ENCODE assay signal across 21 cellular contexts in the genomic region with DNA sequence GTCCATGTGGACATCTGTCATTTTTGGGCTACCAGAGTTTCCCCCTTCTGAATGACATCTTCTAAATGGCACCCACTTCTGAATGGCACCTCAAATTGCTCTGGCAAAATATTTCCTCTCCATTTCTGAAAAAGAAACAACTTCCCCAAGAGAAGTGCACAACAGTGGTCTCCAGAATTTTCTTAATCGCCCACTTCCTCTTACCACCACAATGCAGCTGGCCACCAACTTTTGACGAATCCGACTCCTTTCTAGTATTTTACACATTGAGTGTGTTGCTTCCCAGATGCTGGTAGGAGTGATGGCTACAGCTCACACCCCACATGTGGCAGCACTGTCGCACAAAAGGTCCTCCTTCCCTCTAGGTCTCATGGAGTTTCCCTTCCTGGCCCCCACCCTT.
"Had no signal": no experiment of that assay in that cellular context is flagged by ENCODE, and none has a peak within 500 bp of the region (broad histone marks: within the 10 kb centered on the region; RNA-seq: fewer than 3 reads in every experiment).

No MANE protein-coding gene starts in this region.

- ATAC-seq: activated CD8-positive, alpha-beta memory T cell treated with anti-CD3 and anti-CD28 coated beads, Interleukin-2, amount 10 ng/mL, durations not matched to agents 7 days and 5 days; foreskin keratinocyte; naive thymus-derived CD8-positive, alpha-beta T cell; pancreas; right cardiac atrium had no signal

- H3K27ac ChIP-seq: brain microvascular endothelial cell, foreskin keratinocyte, pancreas, thoracic aorta, vagina had no signal

- H3K4me1 ChIP-seq: foreskin keratinocyte, pancreas, vagina had no signal

- H3K4me3 ChIP-seq: lung, pancreas, thoracic aorta, vagina had no signal

- H3K27me3 ChIP-seq: brain microvascular endothelial cell, foreskin keratinocyte, pancreas, vagina had no signal

- H3K9me3 ChIP-seq: pancreas, thoracic aorta, vagina had no signal

- DNase-seq: activated CD4-positive, alpha-beta T cell treated with anti-CD3 and anti-CD28 coated beads for 4 hours; activated CD4-positive, alpha-beta T cell treated with anti-CD3 and anti-CD28 coated beads, Interleukin-2, amount 50 U/mL, for 48 hours; activated CD4-positive, CD25-positive, alpha-beta regulatory T cell; activated CD8-positive, alpha-beta memory T cell treated with anti-CD3 and anti-CD28 coated beads, Interleukin-2, amount 10 ng/mL, durations not matched to agents 7 days and 5 days; activated gamma-delta T cell treated with Interleukin-2 at 50 U/mL for 16 hours; aorta; brain microvascular endothelial cell; caudate nucleus; dermis blood vessel endothelial cell; effector CD8-positive, alpha-beta T cell; erythroblast; foreskin keratinocyte; kidney; naive thymus-derived CD8-positive, alpha-beta T cell; pancreas; right cardiac atrium; stimulated activated CD4-positive, alpha-beta T cell treated with anti-CD3 and anti-CD28 coated beads, Interleukin-4, amount 100 ng/mL, for 24 hours; stimulated activated naive CD4-positive, alpha-beta T cell treated with Interleukin-2 at 50 U/mL for 16 hours had no signal

- H3K36me3 ChIP-seq: brain microvascular endothelial cell, pancreas, thoracic aorta, vagina had no signal
